In the genomic region with DNA sequence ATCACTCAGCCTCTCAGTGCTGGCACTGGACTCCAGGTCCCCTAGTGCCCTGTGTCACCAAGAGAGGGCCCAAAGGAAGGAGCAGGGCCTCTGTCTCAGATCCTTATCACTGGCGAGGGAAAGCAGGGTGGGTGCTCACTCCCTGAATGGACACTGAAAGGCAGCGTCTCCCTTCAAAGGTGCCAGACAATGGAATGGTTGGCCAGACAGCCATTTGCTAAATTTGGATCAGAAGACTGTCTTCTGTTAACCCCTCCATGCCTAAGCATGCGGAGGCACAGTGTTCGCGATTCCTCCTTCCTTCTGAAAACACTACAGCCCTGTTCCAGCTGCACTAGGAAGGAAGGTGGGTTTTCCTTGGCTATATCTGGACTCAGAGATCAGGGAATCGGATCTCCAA, we compare ENCODE assay signal across 3 cellular contexts.
TF ChIP-seq lines count a peak whose summit lies in the region.

No MANE protein-coding gene starts in this region.

TF ChIP-seq in SK-N-SH, 30 proteins besides CTCF, POLR2A, EP300 and RAD21 (continued from another document):
- peak; percentile 14; the same call in 1 of the 2 replicates for TF ChIP-seq GATA2 (CRISPR knock-in tag; IDR thresholded peaks at IDR 0.05)

TF ChIP-seq in SK-N-SH treated with all-trans-retinoic acid at 6 μM for 48 hours, 23 proteins besides CTCF, POLR2A, EP300 and RAD21:
- TF ChIP-seq, protein P1, sequence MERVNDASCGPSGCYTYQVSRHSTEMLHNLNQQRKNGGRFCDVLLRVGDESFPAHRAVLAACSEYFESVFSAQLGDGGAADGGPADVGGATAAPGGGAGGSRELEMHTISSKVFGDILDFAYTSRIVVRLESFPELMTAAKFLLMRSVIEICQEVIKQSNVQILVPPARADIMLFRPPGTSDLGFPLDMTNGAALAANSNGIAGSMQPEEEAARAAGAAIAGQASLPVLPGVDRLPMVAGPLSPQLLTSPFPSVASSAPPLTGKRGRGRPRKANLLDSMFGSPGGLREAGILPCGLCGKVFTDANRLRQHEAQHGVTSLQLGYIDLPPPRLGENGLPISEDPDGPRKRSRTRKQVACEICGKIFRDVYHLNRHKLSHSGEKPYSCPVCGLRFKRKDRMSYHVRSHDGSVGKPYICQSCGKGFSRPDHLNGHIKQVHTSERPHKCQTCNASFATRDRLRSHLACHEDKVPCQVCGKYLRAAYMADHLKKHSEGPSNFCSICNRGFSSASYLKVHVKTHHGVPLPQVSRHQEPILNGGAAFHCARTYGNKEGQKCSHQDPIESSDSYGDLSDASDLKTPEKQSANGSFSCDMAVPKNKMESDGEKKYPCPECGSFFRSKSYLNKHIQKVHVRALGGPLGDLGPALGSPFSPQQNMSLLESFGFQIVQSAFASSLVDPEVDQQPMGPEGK (CRISPR knock-in tag; IDR thresholded peaks at IDR 0.05; ENCODE audit: borderline replicate concordance): no peak
- TF ChIP-seq ZFP3 (CRISPR knock-in tag; IDR thresholded peaks at IDR 0.05): no peak

TF ChIP-seq in HepG2, 621 proteins besides CTCF, POLR2A, EP300 and RAD21 (continued from another document):
- TF ChIP-seq, protein P2, sequence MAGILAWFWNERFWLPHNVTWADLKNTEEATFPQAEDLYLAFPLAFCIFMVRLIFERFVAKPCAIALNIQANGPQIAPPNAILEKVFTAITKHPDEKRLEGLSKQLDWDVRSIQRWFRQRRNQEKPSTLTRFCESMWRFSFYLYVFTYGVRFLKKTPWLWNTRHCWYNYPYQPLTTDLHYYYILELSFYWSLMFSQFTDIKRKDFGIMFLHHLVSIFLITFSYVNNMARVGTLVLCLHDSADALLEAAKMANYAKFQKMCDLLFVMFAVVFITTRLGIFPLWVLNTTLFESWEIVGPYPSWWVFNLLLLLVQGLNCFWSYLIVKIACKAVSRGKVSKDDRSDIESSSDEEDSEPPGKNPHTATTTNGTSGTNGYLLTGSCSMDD (CRISPR knock-in tag; IDR thresholded peaks at IDR 0.05): peak; percentile 23; the same call in 1 of the 2 replicates
- TF ChIP-seq, protein P3, sequence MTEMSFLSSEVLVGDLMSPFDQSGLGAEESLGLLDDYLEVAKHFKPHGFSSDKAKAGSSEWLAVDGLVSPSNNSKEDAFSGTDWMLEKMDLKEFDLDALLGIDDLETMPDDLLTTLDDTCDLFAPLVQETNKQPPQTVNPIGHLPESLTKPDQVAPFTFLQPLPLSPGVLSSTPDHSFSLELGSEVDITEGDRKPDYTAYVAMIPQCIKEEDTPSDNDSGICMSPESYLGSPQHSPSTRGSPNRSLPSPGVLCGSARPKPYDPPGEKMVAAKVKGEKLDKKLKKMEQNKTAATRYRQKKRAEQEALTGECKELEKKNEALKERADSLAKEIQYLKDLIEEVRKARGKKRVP (CRISPR knock-in tag; IDR thresholded peaks at IDR 0.05): no peak
- TF ChIP-seq NRL (CRISPR knock-in tag; IDR thresholded peaks at IDR 0.05; ENCODE audit: borderline replicate concordance): 0 out of 2 replicates have a peak, but pooled peaks have one; percentile 35
- 0 out of 2 replicates have a peak, but pooled peaks have one; percentile 12 for TF ChIP-seq ZNF768 (CRISPR knock-in tag; IDR thresholded peaks at IDR 0.05)
- TF ChIP-seq, protein P4, sequence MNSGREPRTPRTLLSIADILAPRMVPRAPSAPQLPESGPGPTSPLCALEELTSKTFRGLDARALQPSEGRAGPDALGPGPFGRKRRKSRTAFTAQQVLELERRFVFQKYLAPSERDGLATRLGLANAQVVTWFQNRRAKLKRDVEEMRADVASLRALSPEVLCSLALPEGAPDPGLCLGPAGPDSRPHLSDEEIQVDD (CRISPR knock-in tag; IDR thresholded peaks at IDR 0.05; ENCODE audit: borderline replicate concordance): 0 out of 2 replicates have a peak, but pooled peaks have one; percentile 13
- no peak for TF ChIP-seq ZNF382 (CRISPR knock-in tag; IDR thresholded peaks at IDR 0.05; ENCODE audit: borderline replicate concordance)
- TF ChIP-seq, protein P5, sequence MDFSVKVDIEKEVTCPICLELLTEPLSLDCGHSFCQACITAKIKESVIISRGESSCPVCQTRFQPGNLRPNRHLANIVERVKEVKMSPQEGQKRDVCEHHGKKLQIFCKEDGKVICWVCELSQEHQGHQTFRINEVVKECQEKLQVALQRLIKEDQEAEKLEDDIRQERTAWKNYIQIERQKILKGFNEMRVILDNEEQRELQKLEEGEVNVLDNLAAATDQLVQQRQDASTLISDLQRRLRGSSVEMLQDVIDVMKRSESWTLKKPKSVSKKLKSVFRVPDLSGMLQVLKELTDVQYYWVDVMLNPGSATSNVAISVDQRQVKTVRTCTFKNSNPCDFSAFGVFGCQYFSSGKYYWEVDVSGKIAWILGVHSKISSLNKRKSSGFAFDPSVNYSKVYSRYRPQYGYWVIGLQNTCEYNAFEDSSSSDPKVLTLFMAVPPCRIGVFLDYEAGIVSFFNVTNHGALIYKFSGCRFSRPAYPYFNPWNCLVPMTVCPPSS (IDR thresholded peaks at IDR 0.05): no peak
- TF ChIP-seq, protein P6, sequence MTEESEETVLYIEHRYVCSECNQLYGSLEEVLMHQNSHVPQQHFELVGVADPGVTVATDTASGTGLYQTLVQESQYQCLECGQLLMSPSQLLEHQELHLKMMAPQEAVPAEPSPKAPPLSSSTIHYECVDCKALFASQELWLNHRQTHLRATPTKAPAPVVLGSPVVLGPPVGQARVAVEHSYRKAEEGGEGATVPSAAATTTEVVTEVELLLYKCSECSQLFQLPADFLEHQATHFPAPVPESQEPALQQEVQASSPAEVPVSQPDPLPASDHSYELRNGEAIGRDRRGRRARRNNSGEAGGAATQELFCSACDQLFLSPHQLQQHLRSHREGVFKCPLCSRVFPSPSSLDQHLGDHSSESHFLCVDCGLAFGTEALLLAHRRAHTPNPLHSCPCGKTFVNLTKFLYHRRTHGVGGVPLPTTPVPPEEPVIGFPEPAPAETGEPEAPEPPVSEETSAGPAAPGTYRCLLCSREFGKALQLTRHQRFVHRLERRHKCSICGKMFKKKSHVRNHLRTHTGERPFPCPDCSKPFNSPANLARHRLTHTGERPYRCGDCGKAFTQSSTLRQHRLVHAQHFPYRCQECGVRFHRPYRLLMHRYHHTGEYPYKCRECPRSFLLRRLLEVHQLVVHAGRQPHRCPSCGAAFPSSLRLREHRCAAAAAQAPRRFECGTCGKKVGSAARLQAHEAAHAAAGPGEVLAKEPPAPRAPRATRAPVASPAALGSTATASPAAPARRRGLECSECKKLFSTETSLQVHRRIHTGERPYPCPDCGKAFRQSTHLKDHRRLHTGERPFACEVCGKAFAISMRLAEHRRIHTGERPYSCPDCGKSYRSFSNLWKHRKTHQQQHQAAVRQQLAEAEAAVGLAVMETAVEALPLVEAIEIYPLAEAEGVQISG (CRISPR knock-in tag; IDR thresholded peaks at IDR 0.05): 0 out of 2 replicates have a peak, but pooled peaks have one; percentile 14
- TF ChIP-seq, protein P7, sequence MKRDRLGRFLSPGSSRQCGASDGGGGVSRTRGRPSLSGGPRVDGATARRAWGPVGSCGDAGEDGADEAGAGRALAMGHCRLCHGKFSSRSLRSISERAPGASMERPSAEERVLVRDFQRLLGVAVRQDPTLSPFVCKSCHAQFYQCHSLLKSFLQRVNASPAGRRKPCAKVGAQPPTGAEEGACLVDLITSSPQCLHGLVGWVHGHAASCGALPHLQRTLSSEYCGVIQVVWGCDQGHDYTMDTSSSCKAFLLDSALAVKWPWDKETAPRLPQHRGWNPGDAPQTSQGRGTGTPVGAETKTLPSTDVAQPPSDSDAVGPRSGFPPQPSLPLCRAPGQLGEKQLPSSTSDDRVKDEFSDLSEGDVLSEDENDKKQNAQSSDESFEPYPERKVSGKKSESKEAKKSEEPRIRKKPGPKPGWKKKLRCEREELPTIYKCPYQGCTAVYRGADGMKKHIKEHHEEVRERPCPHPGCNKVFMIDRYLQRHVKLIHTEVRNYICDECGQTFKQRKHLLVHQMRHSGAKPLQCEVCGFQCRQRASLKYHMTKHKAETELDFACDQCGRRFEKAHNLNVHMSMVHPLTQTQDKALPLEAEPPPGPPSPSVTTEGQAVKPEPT (CRISPR knock-in tag; IDR thresholded peaks at IDR 0.05; ENCODE audit: low read depth): no peak; the same call in 1 of the 2 replicates
- TF ChIP-seq, protein P8, sequence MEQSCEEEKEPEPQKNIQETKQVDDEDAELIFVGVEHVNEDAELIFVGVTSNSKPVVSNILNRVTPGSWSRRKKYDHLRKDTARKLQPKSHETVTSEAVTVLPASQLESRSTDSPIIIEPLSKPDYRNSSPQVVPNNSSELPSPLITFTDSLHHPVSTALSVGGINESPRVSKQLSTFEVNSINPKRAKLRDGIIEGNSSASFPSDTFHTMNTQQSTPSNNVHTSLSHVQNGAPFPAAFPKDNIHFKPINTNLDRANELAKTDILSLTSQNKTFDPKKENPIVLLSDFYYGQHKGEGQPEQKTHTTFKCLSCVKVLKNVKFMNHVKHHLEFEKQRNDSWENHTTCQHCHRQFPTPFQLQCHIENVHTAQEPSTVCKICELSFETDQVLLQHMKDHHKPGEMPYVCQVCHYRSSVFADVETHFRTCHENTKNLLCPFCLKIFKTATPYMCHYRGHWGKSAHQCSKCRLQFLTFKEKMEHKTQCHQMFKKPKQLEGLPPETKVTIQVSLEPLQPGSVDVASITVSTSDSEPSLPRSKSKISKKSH (CRISPR knock-in tag; IDR thresholded peaks at IDR 0.05; ENCODE audit: borderline replicate concordance): 0 out of 2 replicates have a peak, but pooled peaks have one; percentile 28
- TF ChIP-seq ZNF703 (CRISPR knock-in tag; IDR thresholded peaks at IDR 0.05; ENCODE audit: borderline replicate concordance): 0 out of 2 replicates have a peak, but pooled peaks have one; percentile 42
- no peak for TF ChIP-seq NFYB (CRISPR knock-in tag; IDR thresholded peaks at IDR 0.05)
- TF ChIP-seq, protein P9, sequence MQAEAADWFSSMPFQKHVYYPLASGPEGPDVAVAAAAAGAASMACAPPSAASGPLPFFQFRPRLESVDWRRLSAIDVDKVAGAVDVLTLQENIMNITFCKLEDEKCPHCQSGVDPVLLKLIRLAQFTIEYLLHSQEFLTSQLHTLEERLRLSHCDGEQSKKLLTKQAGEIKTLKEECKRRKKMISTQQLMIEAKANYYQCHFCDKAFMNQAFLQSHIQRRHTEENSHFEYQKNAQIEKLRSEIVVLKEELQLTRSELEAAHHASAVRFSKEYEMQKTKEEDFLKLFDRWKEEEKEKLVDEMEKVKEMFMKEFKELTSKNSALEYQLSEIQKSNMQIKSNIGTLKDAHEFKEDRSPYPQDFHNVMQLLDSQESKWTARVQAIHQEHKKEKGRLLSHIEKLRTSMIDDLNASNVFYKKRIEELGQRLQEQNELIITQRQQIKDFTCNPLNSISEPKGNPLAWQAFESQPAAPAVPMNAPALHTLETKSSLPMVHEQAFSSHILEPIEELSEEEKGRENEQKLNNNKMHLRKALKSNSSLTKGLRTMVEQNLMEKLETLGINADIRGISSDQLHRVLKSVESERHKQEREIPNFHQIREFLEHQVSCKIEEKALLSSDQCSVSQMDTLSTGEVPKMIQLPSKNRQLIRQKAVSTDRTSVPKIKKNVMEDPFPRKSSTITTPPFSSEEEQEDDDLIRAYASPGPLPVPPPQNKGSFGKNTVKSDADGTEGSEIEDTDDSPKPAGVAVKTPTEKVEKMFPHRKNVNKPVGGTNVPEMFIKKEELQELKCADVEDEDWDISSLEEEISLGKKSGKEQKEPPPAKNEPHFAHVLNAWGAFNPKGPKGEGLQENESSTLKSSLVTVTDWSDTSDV (CRISPR knock-in tag; IDR thresholded peaks at IDR 0.05): 0 out of 2 replicates have a peak, but pooled peaks have one; percentile 61
- no peak for TF ChIP-seq MAZ (IDR thresholded peaks at IDR 0.05; ENCODE audit: borderline replicate concordance, low read depth, low read length)
- no peak for TF ChIP-seq MAZ (CRISPR knock-in tag; IDR thresholded peaks at IDR 0.05; ENCODE audit: low read depth)
- TF ChIP-seq, protein P10, sequence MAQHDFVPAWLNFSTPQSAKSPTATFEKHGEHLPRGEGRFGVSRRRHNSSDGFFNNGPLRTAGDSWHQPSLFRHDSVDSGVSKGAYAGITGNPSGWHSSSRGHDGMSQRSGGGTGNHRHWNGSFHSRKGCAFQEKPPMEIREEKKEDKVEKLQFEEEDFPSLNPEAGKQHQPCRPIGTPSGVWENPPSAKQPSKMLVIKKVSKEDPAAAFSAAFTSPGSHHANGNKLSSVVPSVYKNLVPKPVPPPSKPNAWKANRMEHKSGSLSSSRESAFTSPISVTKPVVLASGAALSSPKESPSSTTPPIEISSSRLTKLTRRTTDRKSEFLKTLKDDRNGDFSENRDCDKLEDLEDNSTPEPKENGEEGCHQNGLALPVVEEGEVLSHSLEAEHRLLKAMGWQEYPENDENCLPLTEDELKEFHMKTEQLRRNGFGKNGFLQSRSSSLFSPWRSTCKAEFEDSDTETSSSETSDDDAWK (CRISPR knock-in tag; IDR thresholded peaks at IDR 0.05): no peak
